ENCODE assay signal across 14 cellular contexts in genomic region chr9:133869674-133870419, GRCh38.
A peak's percentile ranks its signal among the peaks of the same experiment; 100 is the strongest.
DNase-seq lines count a peak whose midpoint lies in the region; ATAC-seq, FAIRE-seq and TF ChIP-seq lines count a peak whose summit lies in the region.
"Had no signal": no experiment of that assay in that cellular context is flagged by ENCODE, and none has a peak within 500 bp of the region (broad histone marks: within the 10 kb centered on the region; RNA-seq: fewer than 3 reads in every experiment).

No MANE protein-coding gene starts in this region.

- H3K27me3 ChIP-seq in K562 (ENCODE audit: control insufficient read depth in 2 of 2, insufficient read depth in 2 of 2, low read length in 2 of 2) (peaks cover 14 to 50% of the 10 kb centered on the region in 2 experiments; a peak in 4 of 5 replicates), neural progenitor cell (no peaks in the 10 kb centered on the region)
- H3K27me3 ChIP-seq: adrenal gland had no signal

- TF ChIP-seq POLR2A in K562 (conservative IDR thresholded peaks at IDR 0.05), result no peak

- H4K20me1 ChIP-seq in K562 (replicated peaks; ENCODE audit: control insufficient read depth, insufficient read depth, low read length) (peaks cover 45% of the 10 kb centered on the region), neural progenitor cell (ENCODE audit: low read depth) (peaks cover 22% of the 10 kb centered on the region)

- in situ Hi-C loops in K562 (cut with MboI), result no loop called here

- DNase-seq in activated CD4-positive, alpha-beta T cell treated with anti-CD3 and anti-CD28 coated beads for 36 hours, result peak; percentile 25
- no peak for DNase-seq in activated CD4-positive, alpha-beta T cell treated with anti-CD3 and anti-CD28 coated beads for 1 hour
- peak; percentile 77 to 84 (median 79) for DNase-seq in K562 (ENCODE audit: extremely low read depth in 1 of 4, low spot score in 3 of 4)
- DNase-seq in neural progenitor cell (ENCODE audit: low spot score), result no peak
- DNase-seq in NCI-H1092 treated with DMSO at 0.1 percent for 48 hours (lab: John Stamatoyannopoulos, UW), result no peak
- DNase-seq in NCI-H1694 treated with DMSO at 0.1 percent for 48 hours (lab: John Stamatoyannopoulos, UW), result no peak
- no peak for DNase-seq in NCI-H510A treated with DMSO at 0.1 percent for 48 hours (lab: John Stamatoyannopoulos, UW)
- DNase-seq: GDM1; HCEC 1CT; NCI-H1048; stimulated activated CD4-positive, alpha-beta T cell treated with anti-CD3 and anti-CD28 coated beads, Interleukin-1b, Interleukin-23, amount 100 ng/mL, for 48 hours had no signal

- no peaks in the 10 kb centered on the region for H3K9me1 ChIP-seq in K562 (ENCODE audit: control insufficient read depth, insufficient read depth, low read length)

- H3K27ac Mint-ChIP-seq in activated CD4-positive, alpha-beta T cell treated with anti-CD3 and anti-CD28 coated beads for 36 hours, result no peak overlapping the region
- peak overlapping the region; percentile 63 for H3K27ac Mint-ChIP-seq in neural progenitor cell

- no peak overlapping the region for H3K4me3 ChIP-seq in K562
- H3K4me3 ChIP-seq in neural progenitor cell, result no peak overlapping the region
- H3K4me3 ChIP-seq: adrenal gland had no signal

- H3K9ac ChIP-seq in K562 (ENCODE audit: insufficient read depth in 1 of 2, low read depth in 2 of 2, low read length in 2 of 2) (no peak overlapping the region), neural progenitor cell (no peak overlapping the region)

- H2AFZ ChIP-seq in K562 (ENCODE audit: low read depth, low read length), result no peak overlapping the region
- no peak overlapping the region for H2AFZ ChIP-seq in neural progenitor cell (replicated peaks)

- no peaks in the 10 kb centered on the region for H3F3A ChIP-seq in neural progenitor cell (ENCODE audit: low read depth)

- H3K36me3 ChIP-seq in K562 (ENCODE audit: control insufficient read depth, insufficient read depth, low read length) (no peaks in the 10 kb centered on the region), neural progenitor cell (no peaks in the 10 kb centered on the region)
- H3K36me3 ChIP-seq: adrenal gland, neutrophil had no signal

- peaks cover 9 to 10% of the 10 kb centered on the region in 2 experiments; a peak in 4 of 5 replicates for H3K4me1 ChIP-seq in K562 (replicated peaks in 1 of 2; ENCODE audit: control insufficient read depth in 2 of 2, insufficient read depth in 2 of 2, low read length in 2 of 2)
- no peaks in the 10 kb centered on the region for H3K4me1 ChIP-seq in neural progenitor cell

- TF ChIP-seq CTCF in K562 (IDR thresholded peaks at IDR 0.05 in 2 of 3, conservative IDR thresholded peaks at IDR 0.05 in 1 of 3; ENCODE audit: insufficient read depth in 2 of 3, low read depth in 1 of 3, low read length in 3 of 3) (no peak), neural progenitor cell (IDR thresholded peaks at IDR 0.05) (no peak)

- CTCF ChIA-PET in activated CD4-positive, alpha-beta T cell treated with anti-CD3 and anti-CD28 coated beads for 36 hours (lab: Charles Lee), result interaction anchor here (0.7 to 1.0 kb wide), 2 partner anchors 57 to 1926 kb away, joined by 4 read pairs; no protein-coding TSS in a partner anchor
- CTCF ChIA-PET in K562 (lab: Yijun Ruan, JAX; ENCODE audit: low intra/inter-chr PET ratio), result no interaction called here

- intact Hi-C loops in activated CD4-positive, alpha-beta T cell treated with anti-CD3 and anti-CD28 coated beads for 36 hours (cut with DNase I, micrococcal nuclease), result no loop called here
- intact Hi-C loops in K562 (cut with micrococcal nuclease), result no loop called here

- peaks cover 12% of the 10 kb centered on the region for H3K4me1 Mint-ChIP-seq in activated CD4-positive, alpha-beta T cell treated with anti-CD3 and anti-CD28 coated beads for 36 hours
- peaks cover 26% of the 10 kb centered on the region for H3K4me1 Mint-ChIP-seq in neural progenitor cell

- peak; percentile 33 for ATAC-seq in activated CD4-positive, alpha-beta T cell treated with anti-CD3 and anti-CD28 coated beads for 36 hours
- no peak; the same call in 2 of the 3 replicates for ATAC-seq in SK-N-SH treated with all-trans-retinoic acid at 6 μM for 48 hours
- ATAC-seq in K562, result peak; percentile 97

- peak; percentile 90 for TF ChIP-seq EP300 in K562 (IDR thresholded peaks at IDR 0.05; ENCODE audit: low read length)

- no peaks in the 10 kb centered on the region for H3K36me3 Mint-ChIP-seq in activated CD4-positive, alpha-beta T cell treated with anti-CD3 and anti-CD28 coated beads for 36 hours (ENCODE audit: low read depth)
- H3K36me3 Mint-ChIP-seq in neural progenitor cell, result peaks cover 18% of the 10 kb centered on the region

- no peak overlapping the region for H3K4me3 Mint-ChIP-seq in activated CD4-positive, alpha-beta T cell treated with anti-CD3 and anti-CD28 coated beads for 36 hours
- no peak overlapping the region for H3K4me3 Mint-ChIP-seq in neural progenitor cell

- POLR2A ChIA-PET in activated CD4-positive, alpha-beta T cell treated with anti-CD3 and anti-CD28 coated beads for 36 hours (lab: Charles Lee), result no interaction called here
- POLR2A ChIA-PET in K562 (lab: Yijun Ruan, JAX), result interaction anchor here (0.6 to 1.4 kb wide), 6 partner anchors 8 to 812 kb away, joined by 3 to 7 read pairs (median 3); no protein-coding TSS in a partner anchor

- H3K9me3 ChIP-seq in K562 (replicated peaks; ENCODE audit: control insufficient read depth, insufficient read depth, low read depth, low read length) (no peaks in the 10 kb centered on the region), neural progenitor cell (ENCODE audit: low read depth) (no peaks in the 10 kb centered on the region)
- H3K9me3 ChIP-seq: adrenal gland, neutrophil had no signal

- H3K4me2 ChIP-seq in K562 (ENCODE audit: insufficient read depth, low read length) (0 out of 2 replicates have a peak overlapping the region, but pooled peaks have one; percentile 17), neural progenitor cell (no peak overlapping the region)

- peak; percentile 92 for FAIRE-seq in K562 (lab: Jason Lieb, UNC)

- WGBS in K562 (ENCODE audit: insufficient coverage, low coverage, missing lambda C conversion rate), result 2% methylated on average over 20 of the region's 20 CpGs

- no peak overlapping the region for H3K27ac ChIP-seq in K562 (ENCODE audit: extremely low read depth, low read depth, low read length)
- no peak overlapping the region for H3K27ac ChIP-seq in neural progenitor cell
- H3K27ac ChIP-seq: neutrophil had no signal

- H3K9me3 Mint-ChIP-seq in activated CD4-positive, alpha-beta T cell treated with anti-CD3 and anti-CD28 coated beads for 36 hours (ENCODE audit: low read depth), result peaks cover 4% of the 10 kb centered on the region
- peaks cover 9% of the 10 kb centered on the region for H3K9me3 Mint-ChIP-seq in neural progenitor cell

- H3K79me2 ChIP-seq in K562 (ENCODE audit: control insufficient read depth, insufficient read depth, low read length) (no peaks in the 10 kb centered on the region), neural progenitor cell (ENCODE audit: low read depth) (peaks cover 56% of the 10 kb centered on the region)

- no peak for TF ChIP-seq RAD21 in K562 (CRISPR knock-in tag; conservative IDR thresholded peaks at IDR 0.05 in 1 of 2, IDR thresholded peaks at IDR 0.05 in 1 of 2)

- H3K27me3 Mint-ChIP-seq in activated CD4-positive, alpha-beta T cell treated with anti-CD3 and anti-CD28 coated beads for 36 hours, result peaks cover 2% of the 10 kb centered on the region
- peaks cover 10% of the 10 kb centered on the region for H3K27me3 Mint-ChIP-seq in neural progenitor cell (ENCODE audit: insufficient read depth, low read depth)

- BruUV-seq in K562 (replicated peaks; lab: Mats Ljungman, UMichigan), result no TSS peak

TF ChIP-seq in SK-N-SH treated with all-trans-retinoic acid at 6 μM for 48 hours, 23 proteins besides CTCF, POLR2A, EP300 and RAD21 (continues in another document):
- TF ChIP-seq ZFP3 (CRISPR knock-in tag; IDR thresholded peaks at IDR 0.05), result 0 out of 2 replicates have a peak, but pooled peaks have one; percentile 33
- no peak for TF ChIP-seq GLIS3 (CRISPR knock-in tag; IDR thresholded peaks at IDR 0.05)

TF ChIP-seq in K562, 482 proteins besides CTCF, POLR2A, EP300 and RAD21 (continues in another document):
- no peak for TF ChIP-seq TSC22D4 (tag; IDR thresholded peaks at IDR 0.05)
- no peak for TF ChIP-seq ZSCAN29 (IDR thresholded peaks at IDR 0.05)
- TF ChIP-seq ZNF79 (CRISPR knock-in tag; IDR thresholded peaks at IDR 0.05; ENCODE audit: low read depth), result no peak
- no peak for TF ChIP-seq MXI1 (IDR thresholded peaks at IDR 0.05; ENCODE audit: low read depth, low read length)
- no peak for TF ChIP-seq EP400 (IDR thresholded peaks at IDR 0.05)
- no peak for TF ChIP-seq ZNF699 (CRISPR knock-in tag; IDR thresholded peaks at IDR 0.05; ENCODE audit: insufficient replicate concordance)
- TF ChIP-seq ZNF395 (CRISPR knock-in tag; IDR thresholded peaks at IDR 0.05), result peak; percentile 90
- TF ChIP-seq ZNF76 (CRISPR knock-in tag; IDR thresholded peaks at IDR 0.05; ENCODE audit: borderline replicate concordance), result no peak
- TF ChIP-seq TAF1 (IDR thresholded peaks at IDR 0.05; ENCODE audit: control insufficient read depth, extremely low read depth, insufficient read depth, low read length, severe bottlenecking), result no peak
- no peak for TF ChIP-seq ZFP30 (CRISPR knock-in tag; IDR thresholded peaks at IDR 0.05; ENCODE audit: borderline replicate concordance)
- no peak for TF ChIP-seq NR4A1 (CRISPR knock-in tag; IDR thresholded peaks at IDR 0.05)
- TF ChIP-seq NR4A1 (tag; IDR thresholded peaks at IDR 0.05), result no peak
- TF ChIP-seq MITF (IDR thresholded peaks at IDR 0.05), result no peak

Comparison
In these comparisons a context has a peak if more than half of its experiments do, and no peak if none do; other contexts are left out.
1. DNase-seq: peak in activated CD4-positive, alpha-beta T cell treated with anti-CD3 and anti-CD28 coated beads for 36 hours (single experiment) and K562 (4 of 4); none in activated CD4-positive, alpha-beta T cell treated with anti-CD3 and anti-CD28 coated beads for 1 hour (single experiment), neural progenitor cell (single experiment), NCI-H1092 treated with DMSO at 0.1 percent for 48 hours (single experiment), NCI-H1694 treated with DMSO at 0.1 percent for 48 hours (single experiment) and NCI-H510A treated with DMSO at 0.1 percent for 48 hours (single experiment).